8 cellular contexts compared by ENCODE assay signal in genomic region chr7:65036526-65036925, GRCh38. TPM values are rescaled to one million over a fixed set of nuclear protein-coding genes. Genes with fewer than 3 reads are reported as not detected.
DNase-seq lines count a peak whose midpoint lies in the region; ATAC-seq and TF ChIP-seq lines count a peak whose summit lies in the region.
"Not testable (repeated sequence)": the region's sequence is repeated elsewhere in the genome, so short reads cannot be mapped to it uniquely, and the experiment has no call there.

No MANE protein-coding gene starts in this region.

- not testable (repeated sequence) for H3K36me3 ChIP-seq in heart right ventricle, neutrophil, upper lobe of left lung

- not testable (repeated sequence) for TF ChIP-seq CTCF in heart right ventricle (IDR thresholded peaks at IDR 0.05); neutrophil (IDR thresholded peaks at IDR 0.05); upper lobe of left lung (IDR thresholded peaks at IDR 0.05)

- not testable (repeated sequence) for TF ChIP-seq EP300 in upper lobe of left lung (IDR thresholded peaks at IDR 0.05)

- intact Hi-C loops in heart right ventricle (cut with DNase I), result not testable (repeated sequence)

- DNase-seq in DMS53 (lab: John Stamatoyannopoulos, UW) (peak; percentile 7), NAMALWA (ENCODE audit: low spot score) (peak; percentile 27), SKM-1 (lab: John Stamatoyannopoulos, UW; ENCODE audit: unreplicated experiment) (peak; percentile 47), caudate nucleus (lab: John Stamatoyannopoulos, UW) (peak in 6 of 61 donors; percentile 1 to 5 (median 2)), heart right ventricle (peak in 1 of 2 donors; percentile 40), upper lobe of left lung (peak in 1 of 2 donors; percentile 52)

- not testable (repeated sequence) for H3K27me3 ChIP-seq in heart right ventricle, neutrophil, upper lobe of left lung

- H3K27ac ChIP-seq in caudate nucleus (ENCODE audit: low read depth, low read length) (peak overlapping the region; percentile 30), heart right ventricle (peak overlapping the region in 8 of 10 donors; percentile 1 to 80 (median 54)), neutrophil (peak overlapping the region; percentile 90), upper lobe of left lung (peak overlapping the region; percentile 62 to 76 (median 74))

- TF ChIP-seq POLR2A in upper lobe of left lung (IDR thresholded peaks at IDR 0.05), result not testable (repeated sequence)

- ATAC-seq in GM21447 (IDR thresholded peaks at IDR 0.05; ENCODE audit: unreplicated experiment), result peak; percentile 29
- peak in 7 of 8 donors; percentile 10 to 71 (median 46) for ATAC-seq in heart right ventricle
- peak; percentile 6 to 63 for ATAC-seq in upper lobe of left lung (ENCODE audit: low FRiP score in 2 of 2)

- peak overlapping the region in 1 of 10 donors; percentile 14 for H3K4me3 ChIP-seq in heart right ventricle
- peak overlapping the region; percentile 23 to 42 for H3K4me3 ChIP-seq in neutrophil (ENCODE audit: low read depth in 1 of 2, low read length in 1 of 2)
- H3K4me3 ChIP-seq in upper lobe of left lung, result not testable (repeated sequence)

- 17 to 27% methylated on average over 2 of the region's 2 CpGs for WGBS in heart right ventricle, 2 donors
- WGBS in upper lobe of left lung, 2 donors, result 18 to 29% methylated on average over 2 of the region's 2 CpGs

- H3K9me3 ChIP-seq in heart right ventricle, neutrophil, upper lobe of left lung: not testable (repeated sequence)

- H3K4me1 ChIP-seq in heart right ventricle (peaks cover 0 to 31% (median 15%) of the 10 kb centered on the region in 9 donors), neutrophil (ENCODE audit: control insufficient read depth in 1 of 2, insufficient read depth in 1 of 2, low read depth in 1 of 2, low read length in 1 of 2) (peaks cover 34 to 36% of the 10 kb centered on the region in 2 experiments), upper lobe of left lung (peaks cover 0 to 18% (median 12%) of the 10 kb centered on the region in 4 donors)

RNA-seq across cellular contexts. Expression of gene ERV3-1, which starts 30.0 kb away (rescaled TPM):
- total RNA-seq in heart right ventricle, result 1 to 10 TPM; 4.6 to 9.3 (median 6.7) TPM
- polyA plus RNA-seq in heart right ventricle, result 1 to 10 TPM; 2.0 to 3.0 TPM
- 10 to 100 TPM; 17.9 to 38.8 (median 25.3) TPM for total RNA-seq in upper lobe of left lung

RNA-seq across cellular contexts. Expression of gene ZNF117, which starts 45.7 kb away (rescaled TPM):
- total RNA-seq in heart right ventricle (1 to 10 TPM; 2.1 to 4.6 (median 3.1) TPM), upper lobe of left lung (10 to 100 TPM in 4 of 6 donors, 1 to 10 TPM in 2; 9.4 to 34.4 (median 10.4) TPM)
- polyA plus RNA-seq in heart right ventricle, result 1 to 10 TPM; 1.8 to 8.3 TPM

Comparison
In these comparisons a context has a peak if more than half of its experiments do, and no peak if none do; other contexts are left out.
1. H3K27ac ChIP-seq: peak in every context shown above with its lines; median percentile 90 in neutrophil; 74 in upper lobe of left lung; 54 in heart right ventricle; 30 in caudate nucleus.